In the genomic region with DNA sequence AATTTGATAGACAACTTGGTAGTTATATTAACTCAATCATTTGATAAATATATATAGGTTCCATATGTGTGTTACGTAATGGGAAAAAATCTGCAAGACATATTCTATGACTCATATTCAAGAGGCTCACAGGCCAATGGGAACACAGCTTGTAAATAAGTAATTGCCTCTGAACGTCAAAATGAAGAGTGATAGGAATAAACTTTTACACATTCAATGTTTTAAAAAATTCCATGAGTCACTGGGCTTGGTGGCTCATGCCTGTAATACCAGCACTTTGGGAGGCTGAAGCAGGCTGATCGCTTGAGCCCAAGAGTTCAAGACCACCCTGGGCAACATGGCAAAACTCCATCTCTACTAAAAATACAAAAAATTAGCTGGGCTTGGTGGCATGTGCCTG, we compare ENCODE assay signal across 9 cellular contexts.
DNase-seq lines count a peak whose midpoint lies in the region; ATAC-seq and TF ChIP-seq lines count a peak whose summit lies in the region.
"Had no signal": no experiment of that assay in that cellular context is flagged by ENCODE, and none has a peak within 500 bp of the region (broad histone marks: within the 10 kb centered on the region; RNA-seq: fewer than 3 reads in every experiment).

No MANE protein-coding gene starts in this region.

- no peak for TF ChIP-seq POLR2A in vagina (IDR thresholded peaks at IDR 0.05)

- intact Hi-C loops in vagina (cut with DNase I): no loop called here

- no peaks in the 10 kb centered on the region for H3F3A ChIP-seq in MM.1S (ENCODE audit: insufficient read depth, low read length)

- no peaks in the 10 kb centered on the region for H3K79me2 ChIP-seq in MM.1S (ENCODE audit: low read length)

- H3K9me2 ChIP-seq in MM.1S (replicated peaks; ENCODE audit: insufficient read depth, low read length): no peaks in the 10 kb centered on the region

- no peaks in the 10 kb centered on the region for H4K20me1 ChIP-seq in MM.1S (ENCODE audit: insufficient read depth, low read length)

- no peaks in the 10 kb centered on the region for H3K9me3 ChIP-seq in SJCRH30 (replicated peaks)
- no peaks in the 10 kb centered on the region for H3K9me3 ChIP-seq in vagina
- H3K9me3 ChIP-seq in MM.1S (replicated peaks; ENCODE audit: insufficient read depth, low read length): no peaks in the 10 kb centered on the region

- TF ChIP-seq CTCF in fibroblast of the aortic adventitia (IDR thresholded peaks at IDR 0.05; ENCODE audit: insufficient read depth, low read length) (no peak), vagina (IDR thresholded peaks at IDR 0.05) (no peak), MM.1S (IDR thresholded peaks at IDR 0.05; ENCODE audit: low read length) (no peak)

- H3K4me1 ChIP-seq in SJCRH30 (peaks cover 4% of the 10 kb centered on the region), vagina (no peaks in the 10 kb centered on the region), MM.1S (ENCODE audit: low read length) (no peaks in the 10 kb centered on the region)

- peak; percentile 47 for DNase-seq in HK-2 (ENCODE audit: unreplicated experiment)
- no peak for DNase-seq in SJCRH30
- DNase-seq in fibroblast of the aortic adventitia (ENCODE audit: low read depth): peak; percentile 96
- DNase-seq in vagina (ENCODE audit: extremely low spot score in 2 of 2): no peak
- DNase-seq in MM.1S: no peak
- no peak for DNase-seq in NCI-H2029 (lab: John Stamatoyannopoulos, UW)
- DNase-seq: kidney, NCI-H526 had no signal

- H3K27me3 ChIP-seq in SJCRH30 (no peaks in the 10 kb centered on the region), vagina (no peaks in the 10 kb centered on the region), MM.1S (replicated peaks; ENCODE audit: insufficient read depth, low read length) (no peaks in the 10 kb centered on the region)

- no peak overlapping the region for H3K4me3 ChIP-seq in SJCRH30
- no peak overlapping the region for H3K4me3 ChIP-seq in fibroblast of the aortic adventitia (ENCODE audit: low read depth, low read length)
- no peak overlapping the region for H3K4me3 ChIP-seq in vagina
- no peak overlapping the region for H3K4me3 ChIP-seq in MM.1S (ENCODE audit: low read length)

- H3K9ac ChIP-seq in MM.1S (ENCODE audit: low read length): no peak overlapping the region

- no peak overlapping the region for H3K4me2 ChIP-seq in MM.1S (ENCODE audit: low read depth, low read length)

- H3K36me3 ChIP-seq in SJCRH30 (no peaks in the 10 kb centered on the region), vagina (no peaks in the 10 kb centered on the region), MM.1S (replicated peaks; ENCODE audit: insufficient read depth, low read length) (no peaks in the 10 kb centered on the region)

- ATAC-seq in HG02852 (IDR thresholded peaks at IDR 0.05; ENCODE audit: unreplicated experiment): no peak

- H3K27ac ChIP-seq in SJCRH30 (peak overlapping the region; percentile 46), vagina (peak overlapping the region; percentile 40), MM.1S (ENCODE audit: low read length) (no peak overlapping the region)

- H2AFZ ChIP-seq in MM.1S (ENCODE audit: low read length): no peak overlapping the region

Comparison
In these comparisons a context has a peak if more than half of its experiments do, and no peak if none do; other contexts are left out.
1. DNase-seq: peak in HK-2 (single experiment) and fibroblast of the aortic adventitia (single experiment); none in SJCRH30 (0 of 2), vagina (0 of 2), MM.1S (single experiment) and NCI-H2029 (single experiment).